19 cellular contexts compared by ENCODE assay signal in the genomic region with DNA sequence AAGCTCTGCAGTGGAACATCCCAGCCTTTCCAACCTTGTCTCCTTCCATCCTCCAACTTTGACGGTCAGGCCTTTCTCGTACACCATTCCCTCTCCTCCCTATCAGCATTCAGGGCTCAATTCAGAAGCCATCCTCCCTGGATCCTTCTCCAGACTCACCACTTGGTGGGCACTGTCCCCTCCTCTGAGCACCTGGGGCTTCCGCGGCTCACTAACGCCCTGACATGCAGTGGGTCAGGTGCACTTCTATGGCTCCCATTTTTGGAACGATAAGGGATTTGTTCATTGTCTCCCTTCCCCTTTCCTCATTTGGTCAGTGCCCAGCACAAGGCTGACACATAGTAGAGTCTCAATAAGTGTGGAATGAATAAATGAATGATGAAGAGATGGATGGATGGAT. TPM values are rescaled to one million over a fixed set of nuclear protein-coding genes. Genes with fewer than 3 reads are reported as not detected.
DNase-seq lines count a peak whose midpoint lies in the region; ATAC-seq and TF ChIP-seq lines count a peak whose summit lies in the region.
"Had no signal": no experiment of that assay in that cellular context is flagged by ENCODE, and none has a peak within 500 bp of the region (broad histone marks: within the 10 kb centered on the region; RNA-seq: fewer than 3 reads in every experiment).

No MANE protein-coding gene starts in this region.

- no peak overlapping the region for H2AFZ ChIP-seq in mesenchymal stem cell (ENCODE audit: low read depth, low read length)

- H3K79me1 ChIP-seq in mesenchymal stem cell (replicated peaks; ENCODE audit: low read length, poor library complexity, severe bottlenecking) = peaks cover 26% of the 10 kb centered on the region

- no peak overlapping the region for H4K91ac ChIP-seq in mesenchymal stem cell (ENCODE audit: low read length)

- ATAC-seq in WTC11 (no peak), gastroesophageal sphincter (no peak)

- H3K27ac Mint-ChIP-seq in WTC11 = no peak overlapping the region
- H3K27ac Mint-ChIP-seq: CD4-positive, alpha-beta T cell had no signal

- no peak overlapping the region for H3K4me3 Mint-ChIP-seq in WTC11
- H3K4me3 Mint-ChIP-seq: CD4-positive, alpha-beta T cell; H9 had no signal

- TF ChIP-seq EP300 in gastroesophageal sphincter (IDR thresholded peaks at IDR 0.05) (no peak), suprapubic skin (IDR thresholded peaks at IDR 0.05) (no peak)

- no peak overlapping the region for H3K4me3 ChIP-seq in gastroesophageal sphincter
- H3K4me3 ChIP-seq in suprapubic skin = no peak overlapping the region
- H3K4me3 ChIP-seq in mesenchymal stem cell (ENCODE audit: insufficient read depth in 1 of 2, low read depth in 1 of 2, low read length in 2 of 2) = no peak overlapping the region
- H3K4me3 ChIP-seq: MG63, Peyer's patch had no signal

- H3K36me3 ChIP-seq in gastroesophageal sphincter (peaks cover 0 to 5% of the 10 kb centered on the region in 2 donors), suprapubic skin (no peaks in the 10 kb centered on the region), mesenchymal stem cell (ENCODE audit: control insufficient read depth in 1 of 2, insufficient read depth in 2 of 2, low read depth in 1 of 2, low read length in 2 of 2) (peaks cover 3 to 9% of the 10 kb centered on the region in 2 experiments)
- H3K36me3 ChIP-seq: MG63, Peyer's patch had no signal

- POLR2A ChIA-PET in WTC11 (lab: Charles Lee) = interaction anchor here (1.4 kb wide), 1 partner anchor 26 kb away, joined by 3 read pairs; no protein-coding TSS in a partner anchor

- peaks cover 33% of the 10 kb centered on the region for H3K4me1 Mint-ChIP-seq in WTC11

- no peak overlapping the region for H3K23ac ChIP-seq in mesenchymal stem cell (ENCODE audit: low read length in 2 of 2)

- H3K9me3 Mint-ChIP-seq in WTC11 = no peaks in the 10 kb centered on the region
- H3K9me3 Mint-ChIP-seq: CD4-positive, alpha-beta T cell; H9 had no signal

- H2BK120ac ChIP-seq in mesenchymal stem cell (ENCODE audit: low read depth, low read length) = no peak overlapping the region

- no peak overlapping the region for H2BK5ac ChIP-seq in mesenchymal stem cell (ENCODE audit: low read depth, low read length, poor library complexity, severe bottlenecking)

- no peak overlapping the region for H3K4ac ChIP-seq in mesenchymal stem cell (ENCODE audit: low read depth in 1 of 2, low read length in 2 of 2)

- no peak for TF ChIP-seq CTCF in WTC11 (IDR thresholded peaks at IDR 0.05)
- TF ChIP-seq CTCF in gastroesophageal sphincter (IDR thresholded peaks at IDR 0.05) = no peak
- no peak for TF ChIP-seq CTCF in suprapubic skin (IDR thresholded peaks at IDR 0.05)

- H3K4me1 ChIP-seq in gastroesophageal sphincter (peaks cover 0 to 100% (median 71%) of the 10 kb centered on the region in 3 donors), suprapubic skin (peaks cover 69% of the 10 kb centered on the region), mesenchymal stem cell (ENCODE audit: control insufficient read depth, insufficient read depth, low read depth, low read length) (peaks cover 25% of the 10 kb centered on the region)

- no peaks in the 10 kb centered on the region; the same call in 1 of the 2 replicates for H3K27me3 Mint-ChIP-seq in WTC11 (ENCODE audit: low read depth)

- CTCF ChIA-PET in WTC11 (lab: Charles Lee) = interaction anchor here (3.2 to 3.5 kb wide), 2 partner anchors 47 to 48 kb away, joined by 26 to 27 read pairs; no protein-coding TSS in a partner anchor

- no peak overlapping the region for H3K4me2 ChIP-seq in mesenchymal stem cell (ENCODE audit: low read length, poor library complexity, severe bottlenecking)
- H3K4me2 ChIP-seq: KMS-11 had no signal

- no peak overlapping the region for H3K14ac ChIP-seq in mesenchymal stem cell (ENCODE audit: low read length in 2 of 2)

- no peak overlapping the region for H3K9ac ChIP-seq in mesenchymal stem cell (ENCODE audit: low read length)
- H3K9ac ChIP-seq: KMS-11 had no signal

- H2BK12ac ChIP-seq in mesenchymal stem cell (ENCODE audit: low read length in 2 of 2) = no peak overlapping the region

- H3K9me3 ChIP-seq in gastroesophageal sphincter = no peaks in the 10 kb centered on the region
- no peaks in the 10 kb centered on the region for H3K9me3 ChIP-seq in suprapubic skin
- H3K9me3 ChIP-seq in mesenchymal stem cell (ENCODE audit: control insufficient read depth, low read length) = no peaks in the 10 kb centered on the region
- H3K9me3 ChIP-seq: MG63, Peyer's patch had no signal

- no peak overlapping the region for H2AK5ac ChIP-seq in mesenchymal stem cell (ENCODE audit: low read length, severe bottlenecking)

- WGBS in gastroesophageal sphincter (ENCODE audit: low coverage in 1 of 2), 2 donors = 78 to 81% methylated on average over 6 of the region's 6 CpGs
- WGBS in suprapubic skin = 85% methylated on average over 6 of the region's 6 CpGs
- WGBS in mesenchymal stem cell = 90% methylated on average over 6 of the region's 6 CpGs

- no peak overlapping the region for H4K8ac ChIP-seq in mesenchymal stem cell (ENCODE audit: low read length)

- no peaks in the 10 kb centered on the region for H3K27me3 ChIP-seq in gastroesophageal sphincter
- no peaks in the 10 kb centered on the region for H3K27me3 ChIP-seq in suprapubic skin
- H3K27me3 ChIP-seq in mesenchymal stem cell (ENCODE audit: control insufficient read depth in 1 of 2, insufficient read depth in 1 of 2, low read length in 2 of 2) = no peaks in the 10 kb centered on the region
- H3K27me3 ChIP-seq: MG63, Peyer's patch had no signal

- intact Hi-C loops in posterior vena cava (cut with DNase I) = loop anchor here in 1 of 2 donors (2.0 kb wide), 1 partner anchor 39 kb away; no protein-coding TSS in a partner anchor

- peak; percentile 4 for DNase-seq in WTC11 (ENCODE audit: low spot score)
- peak; percentile 68 for DNase-seq in posterior vena cava (ENCODE audit: low spot score)
- peak; percentile 7 to 26 for DNase-seq in suprapubic skin (ENCODE audit: low spot score in 2 of 2)
- no peak for DNase-seq in central memory CD4-positive, alpha-beta T cell
- no peak for DNase-seq in EL
- DNase-seq in kidney glomerular epithelial cell (lab: John Stamatoyannopoulos, UW) = no peak
- no peak for DNase-seq in mesenchymal stem cell
- DNase-seq: ACHN; CD4-positive, alpha-beta T cell; DMS79; H9; MG63; NCI-H1092 treated with DMSO at 0.1 percent for 48 hours; NCI-H187; NCI-H82 had no signal

- no peak for TF ChIP-seq POLR2A in gastroesophageal sphincter (IDR thresholded peaks at IDR 0.05)
- TF ChIP-seq POLR2A in suprapubic skin (IDR thresholded peaks at IDR 0.05) = no peak

- no peaks in the 10 kb centered on the region for H3K36me3 Mint-ChIP-seq in WTC11

- H3K27ac ChIP-seq in gastroesophageal sphincter = peak overlapping the region in 3 of 4 donors; percentile 97
- no peak overlapping the region for H3K27ac ChIP-seq in suprapubic skin
- no peak overlapping the region for H3K27ac ChIP-seq in mesenchymal stem cell (ENCODE audit: low read length, poor library complexity, severe bottlenecking)
- H3K27ac ChIP-seq: KMS-11 had no signal

- H2BK15ac ChIP-seq in mesenchymal stem cell (ENCODE audit: low read depth, poor library complexity, severe bottlenecking) = no peak overlapping the region

- H3K18ac ChIP-seq in mesenchymal stem cell (ENCODE audit: low read depth in 1 of 2, low read length in 2 of 2) = no peak overlapping the region

TF ChIP-seq in WTC11, 78 proteins besides CTCF, POLR2A, EP300 and RAD21 (continues in another document):
- no peak for TF ChIP-seq NFATC4 (CRISPR knock-in tag; IDR thresholded peaks at IDR 0.05)
- TF ChIP-seq ZNF396 (CRISPR knock-in tag; IDR thresholded peaks at IDR 0.05; ENCODE audit: borderline replicate concordance) = no peak
- TF ChIP-seq, protein P1, sequence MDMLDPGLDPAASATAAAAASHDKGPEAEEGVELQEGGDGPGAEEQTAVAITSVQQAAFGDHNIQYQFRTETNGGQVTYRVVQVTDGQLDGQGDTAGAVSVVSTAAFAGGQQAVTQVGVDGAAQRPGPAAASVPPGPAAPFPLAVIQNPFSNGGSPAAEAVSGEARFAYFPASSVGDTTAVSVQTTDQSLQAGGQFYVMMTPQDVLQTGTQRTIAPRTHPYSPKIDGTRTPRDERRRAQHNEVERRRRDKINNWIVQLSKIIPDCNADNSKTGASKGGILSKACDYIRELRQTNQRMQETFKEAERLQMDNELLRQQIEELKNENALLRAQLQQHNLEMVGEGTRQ (CRISPR knock-in tag; IDR thresholded peaks at IDR 0.05) = no peak
- no peak for TF ChIP-seq SOX15 (CRISPR knock-in tag; IDR thresholded peaks at IDR 0.05)
- TF ChIP-seq TEAD1 (CRISPR knock-in tag; IDR thresholded peaks at IDR 0.05) = no peak
- no peak for TF ChIP-seq ETV6 (CRISPR knock-in tag; IDR thresholded peaks at IDR 0.05)
- TF ChIP-seq ZNF232 (CRISPR knock-in tag; IDR thresholded peaks at IDR 0.05) = no peak
- no peak for TF ChIP-seq MYBL2 (CRISPR knock-in tag; IDR thresholded peaks at IDR 0.05)

RNA-seq across cellular contexts. Expression of a gene that starts 56.7 kb away (rescaled TPM):
- 4.2 to 5.4 TPM (median 4.5 TPM) in 3 replicates for total RNA-seq in WTC11 (2021)
- total RNA-seq in gastroesophageal sphincter = 1,000 to 10,000 TPM in 3 of 4 donors, 100 to 1,000 TPM in 1; 825 to 2,193 (median 1,462) TPM
- total RNA-seq in posterior vena cava = 1,000 to 10,000 TPM; 1,255 to 1,508 TPM
- total RNA-seq in suprapubic skin = 100 to 1,000 TPM in 2 of 4 donors, 10 to 100 TPM in 2; 64.1 to 145 (median 99.5) TPM
- polyA plus RNA-seq in mesenchymal stem cell (2013, experiment 1 of 2) = 6.3 TPM
- polyA plus RNA-seq in mesenchymal stem cell (2013, experiment 2 of 2) = 5.1 TPM
- total RNA-seq: NCI-H460 had no signal

Comparison
In these comparisons a context has a peak if more than half of its experiments do, and no peak if none do; other contexts are left out.
1. DNase-seq: peak in WTC11 (single experiment), posterior vena cava (single experiment) and suprapubic skin (2 of 2); none in central memory CD4-positive, alpha-beta T cell (single experiment), EL (single experiment), kidney glomerular epithelial cell (single experiment) and mesenchymal stem cell (single experiment).
2. H3K27ac ChIP-seq: peak in gastroesophageal sphincter (3 of 4); none in suprapubic skin (single experiment) and mesenchymal stem cell (single experiment).
3. RNA of a gene that starts 56.7 kb away (total RNA-seq): 825 to 2,193 TPM in gastroesophageal sphincter, 1,255 to 1,508 TPM in posterior vena cava and 64.1 to 145 TPM in suprapubic skin; 4.2 to 5.4 TPM in WTC11; every median in the first group is over 10 times any median in the second.